In the genomic region with DNA sequence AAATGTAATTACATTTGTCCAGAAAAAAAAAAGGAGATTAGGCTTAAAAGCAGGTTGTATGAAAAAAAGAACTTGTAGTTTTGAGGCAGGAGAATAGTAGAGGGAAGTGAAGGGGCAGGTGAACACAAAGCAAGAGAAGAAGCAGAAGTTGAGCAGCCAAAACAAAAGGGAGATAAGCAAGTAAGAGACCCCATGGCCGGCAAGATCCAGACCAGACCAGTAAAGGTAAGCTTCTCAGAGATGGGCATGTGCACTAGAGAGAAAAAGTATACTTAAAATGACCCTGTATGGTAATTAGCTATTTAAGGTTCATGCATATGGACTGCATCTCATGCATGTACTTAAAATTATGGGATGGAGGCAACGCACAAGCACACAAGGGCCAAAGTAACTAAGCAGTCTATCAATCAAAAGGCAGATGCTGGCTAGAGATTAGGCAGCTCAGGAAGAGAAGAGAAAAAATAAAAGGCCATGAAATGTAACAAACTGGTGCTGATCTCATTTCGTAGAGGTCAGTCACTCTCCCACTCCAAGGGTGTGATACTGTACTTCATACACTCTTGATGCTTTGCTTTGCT, we compare ENCODE assay signal across 23 cellular contexts. TPM values are rescaled to one million over a fixed set of nuclear protein-coding genes. Genes with fewer than 3 reads are reported as not detected.
"Had no signal": no experiment of that assay in that cellular context is flagged by ENCODE, and none has a peak within 500 bp of the region (broad histone marks: within the 10 kb centered on the region; RNA-seq: fewer than 3 reads in every experiment).

No MANE protein-coding gene starts in this region.

- H3K9me3 Mint-ChIP-seq: activated naive CD8-positive, alpha-beta T cell treated with anti-CD3 and anti-CD28 coated beads for 36 hours; activated T-cell treated with anti-CD3 and anti-CD28 coated beads, Interleukin-2, amount 50 U/mL, for 24 hours; activated T-helper 2 cell treated with anti-CD3 and anti-CD28 coated beads, Interferon-gamma antibody, Interleukin-2, Interleukin-4, amounts not matched to agents 10 μg/mL and 5 μg/mL and 100 μg/mL, durations not matched to agents 14 hours and 24 hours and 36 hours; central memory CD8-positive, alpha-beta T cell; memory B cell; T-helper 1 cell treated with Interleukin-12 subunit alpha and Interleukin-12 subunit beta and Interleukin-4 antibody, amounts not matched to agents 30 μg/mL and 1 μg/mL, for 36 hours; WTC11 had no signal

- H3K36me3 Mint-ChIP-seq: activated naive CD8-positive, alpha-beta T cell treated with anti-CD3 and anti-CD28 coated beads for 36 hours; memory B cell; WTC11 had no signal

- H3K27ac Mint-ChIP-seq: activated naive CD8-positive, alpha-beta T cell treated with anti-CD3 and anti-CD28 coated beads for 36 hours; activated T-cell treated with anti-CD3 and anti-CD28 coated beads, Interleukin-2, amount 50 U/mL, for 24 hours; activated T-helper 2 cell treated with anti-CD3 and anti-CD28 coated beads, Interferon-gamma antibody, Interleukin-2, Interleukin-4, amounts not matched to agents 10 μg/mL and 5 μg/mL and 100 μg/mL, durations not matched to agents 14 hours and 24 hours and 36 hours; memory B cell; nephron; T-helper 1 cell treated with Interleukin-12 subunit alpha and Interleukin-12 subunit beta and Interleukin-4 antibody, amounts not matched to agents 30 μg/mL and 1 μg/mL, for 36 hours; WTC11 had no signal

- H3K9me3 ChIP-seq: breast epithelium, colonic mucosa, gastroesophageal sphincter, neutrophil, ovary, psoas muscle, right atrium auricular region had no signal

- H3K4me3 ChIP-seq: breast epithelium, colonic mucosa, dorsolateral prefrontal cortex, gastroesophageal sphincter, ovary, psoas muscle, right atrium auricular region had no signal

- H3K4me3 Mint-ChIP-seq: activated naive CD8-positive, alpha-beta T cell treated with anti-CD3 and anti-CD28 coated beads for 36 hours; activated T-cell treated with anti-CD3 and anti-CD28 coated beads, Interleukin-2, amount 50 U/mL, for 24 hours; central memory CD8-positive, alpha-beta T cell; memory B cell; T-helper 1 cell treated with Interleukin-12 subunit alpha and Interleukin-12 subunit beta and Interleukin-4 antibody, amounts not matched to agents 30 μg/mL and 1 μg/mL, for 36 hours; WTC11 had no signal

- H3K27me3 ChIP-seq: ovary, right atrium auricular region had no signal

- DNase-seq: activated CD8-positive, alpha-beta memory T cell treated with anti-CD3 and anti-CD28 coated beads for 24 hours; activated CD8-positive, alpha-beta memory T cell treated with anti-CD3 and anti-CD28 coated beads, Interleukin-2, amount 50 U/mL, for 4 hours; activated naive CD4-positive, alpha-beta T cell; activated naive CD8-positive, alpha-beta T cell treated with anti-CD3 and anti-CD28 coated beads for 36 hours; activated T-cell treated with anti-CD3 and anti-CD28 coated beads, Interleukin-2, amount 50 U/mL, for 24 hours; colonic mucosa; dorsolateral prefrontal cortex; left colon; ovary; psoas muscle; stimulated activated CD4-positive, alpha-beta T cell treated with anti-CD3 and anti-CD28 coated beads, Interleukin-4, amount 100 ng/mL, for 4 hours; stimulated activated naive CD8-positive, alpha-beta T cell treated with anti-CD3 and anti-CD28 coated beads, Interleukin-15, Interleukin-2, amounts not matched to agents 100 U/mL and 50 U/mL, for 24 hours had no signal

- H3K36me3 ChIP-seq: breast epithelium, colonic mucosa, gastroesophageal sphincter, neutrophil, ovary, right atrium auricular region had no signal

- ATAC-seq: gastroesophageal sphincter; left colon; psoas muscle; stimulated activated naive CD8-positive, alpha-beta T cell treated with anti-CD3 and anti-CD28 coated beads, Interleukin-15, Interleukin-2, amounts not matched to agents 100 U/mL and 50 U/mL, for 24 hours; WTC11 had no signal

- H3K27ac ChIP-seq: breast epithelium, colonic mucosa, dorsolateral prefrontal cortex, gastroesophageal sphincter, neutrophil, ovary, psoas muscle, right atrium auricular region had no signal

RNA-seq across cellular contexts. Expression of a gene that starts 9.7 kb away (rescaled TPM):
- total RNA-seq: activated naive CD8-positive, alpha-beta T cell treated with anti-CD3 and anti-CD28 coated beads for 36 hours; activated T-helper 2 cell treated with anti-CD3 and anti-CD28 coated beads, Interferon-gamma antibody, Interleukin-2, Interleukin-4, amounts not matched to agents 10 μg/mL and 5 μg/mL and 100 μg/mL, durations not matched to agents 14 hours and 24 hours and 36 hours; colonic mucosa; myocyte; psoas muscle; WTC11 had no signal
